ENCODE assay signal across 32 cellular contexts in the genomic region with DNA sequence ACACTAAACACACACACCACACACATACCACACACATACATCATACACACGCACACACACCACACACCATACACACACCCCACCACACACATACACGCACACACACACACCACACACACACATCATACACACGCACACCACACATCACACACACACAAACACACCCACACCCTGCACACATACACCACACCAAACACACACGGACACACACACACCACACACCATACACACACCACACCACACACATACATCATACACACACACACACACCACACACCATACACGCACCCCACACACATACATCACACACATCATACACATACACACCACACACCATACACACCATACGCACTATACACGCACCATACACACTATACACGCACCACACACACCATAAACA. TPM values are rescaled to one million over a fixed set of nuclear protein-coding genes. Genes with fewer than 3 reads are reported as not detected.
A peak's percentile ranks its signal among the peaks of the same experiment; 100 is the strongest.
DNase-seq lines count a peak whose midpoint lies in the region; ATAC-seq, FAIRE-seq and TF ChIP-seq lines count a peak whose summit lies in the region.
"Had no signal": no experiment of that assay in that cellular context is flagged by ENCODE, and none has a peak within 500 bp of the region (broad histone marks: within the 10 kb centered on the region; RNA-seq: fewer than 3 reads in every experiment).

No MANE protein-coding gene starts in this region.

- peak; percentile 98 for FAIRE-seq in bronchial epithelial cell (lab: Jason Lieb, UNC)
- FAIRE-seq in urothelium cell line (lab: Jason Lieb, UNC) = peak; percentile 96
- FAIRE-seq in small intestine (lab: Jason Lieb, UNC) = no peak
- FAIRE-seq: endometrium had no signal

- no peak for ATAC-seq in HG03565 (IDR thresholded peaks at IDR 0.05; ENCODE audit: unreplicated experiment)
- ATAC-seq: activated CD4-positive, alpha-beta T cell treated with anti-CD3 and anti-CD28 coated beads for 36 hours; gastrocnemius medialis; GM23338; PC-3; Right ventricle myocardium inferior; stimulated activated effector memory CD8-positive, alpha-beta T cell treated with anti-CD3 and anti-CD28 coated beads, Interleukin-12 subunit alpha, Interleukin-12 subunit beta, amount 100 ng/mL, for 72 hours had no signal

- H3K9me3 Mint-ChIP-seq in activated naive CD8-positive, alpha-beta T cell (ENCODE audit: low read depth) = no peaks in the 10 kb centered on the region
- H3K9me3 Mint-ChIP-seq in activated naive CD8-positive, alpha-beta T cell treated with anti-CD3 and anti-CD28 coated beads for 36 hours = no peaks in the 10 kb centered on the region
- no peaks in the 10 kb centered on the region for H3K9me3 Mint-ChIP-seq in nephron
- H3K9me3 Mint-ChIP-seq: CD4-positive, CD25-positive, alpha-beta regulatory T cell; GM23338; mesothelial cell of epicardium; natural killer cell; stimulated activated effector memory CD8-positive, alpha-beta T cell treated with anti-CD3 and anti-CD28 coated beads, Interleukin-12 subunit alpha, Interleukin-12 subunit beta, amount 100 ng/mL, for 72 hours had no signal

- H3K4me3 ChIP-seq in bronchial epithelial cell (ENCODE audit: low read depth, low read length) (no peak overlapping the region), small intestine (ENCODE audit: low read depth in 1 of 2, low read length in 2 of 2) (no peak overlapping the region)
- H3K4me3 ChIP-seq: gastrocnemius medialis, GM23338, left ventricle myocardium inferior, uterus had no signal

- WGBS in small intestine, 3 donors = 61 to 81% (median 73%) methylated on average over 8 of the region's 8 CpGs

- peaks cover 11% of the 10 kb centered on the region for H3K4me1 Mint-ChIP-seq in activated naive CD8-positive, alpha-beta T cell (ENCODE audit: low read depth)
- H3K4me1 Mint-ChIP-seq in activated naive CD8-positive, alpha-beta T cell treated with anti-CD3 and anti-CD28 coated beads for 36 hours = peaks cover 2% of the 10 kb centered on the region
- H3K4me1 Mint-ChIP-seq in nephron = peaks cover 42% of the 10 kb centered on the region
- H3K4me1 Mint-ChIP-seq: mesothelial cell of epicardium had no signal

- H3K27me3 ChIP-seq in bronchial epithelial cell (ENCODE audit: control insufficient read depth, insufficient read depth, low read length) (peaks cover 20% of the 10 kb centered on the region), small intestine (ENCODE audit: control insufficient read depth in 2 of 2, insufficient read depth in 2 of 2, low read length in 2 of 2) (peaks cover 8 to 20% of the 10 kb centered on the region in 2 donors)

- no peak for DNase-seq in activated naive CD8-positive, alpha-beta T cell treated with anti-CD3 and anti-CD28 coated beads for 36 hours
- DNase-seq in bronchial epithelial cell (ENCODE audit: low read depth) = no peak
- no peak for DNase-seq in urothelium cell line (ENCODE audit: low spot score)
- no peak for DNase-seq in small intestine
- DNase-seq in cerebellar cortex (ENCODE audit: low spot score) = no peak
- DNase-seq: activated CD4-positive, alpha-beta T cell treated with anti-CD3 and anti-CD28 coated beads for 36 hours; activated CD8-positive, alpha-beta memory T cell treated with anti-CD3 and anti-CD28 coated beads for 24 hours; activated effector memory CD4-positive, alpha-beta T cell treated with Interleukin-2 at 50 U/mL for 16 hours; CD4-positive, CD25-positive, alpha-beta regulatory T cell; central memory CD4-positive, alpha-beta T cell; dermis blood vessel endothelial cell; gastrocnemius medialis; left ventricle myocardium inferior; natural killer cell; NCI-H1105; NCI-H1930; NCI-H526; NK-92 treated with Interleukin-12 subunit alpha and Interleukin-12 subunit beta, amount 100 ng/mL, for 24 hours; PC-3; stimulated activated CD4-positive, alpha-beta T cell treated with anti-CD3 and anti-CD28 coated beads, Interleukin-12 subunit alpha, Interleukin-12 subunit beta, amount 100 ng/mL, for 4 hours; stimulated activated CD4-positive, alpha-beta T cell treated with anti-CD3 and anti-CD28 coated beads, Interleukin-4, amount 100 ng/mL, for 1 hour; uterus had no signal

- no peaks in the 10 kb centered on the region for H3K9me3 ChIP-seq in small intestine (ENCODE audit: control insufficient read depth, low read depth)
- H3K9me3 ChIP-seq: gastrocnemius medialis, left ventricle myocardium inferior, uterus had no signal

- H3K27ac ChIP-seq in small intestine (ENCODE audit: low read depth in 1 of 2, low read length in 1 of 2) = no peak overlapping the region
- H3K27ac ChIP-seq: parathyroid adenoma, uterus had no signal

- H3K36me3 ChIP-seq in bronchial epithelial cell (ENCODE audit: control insufficient read depth, insufficient read depth, low read length) (no peaks in the 10 kb centered on the region), small intestine (ENCODE audit: control insufficient read depth in 2 of 2, insufficient read depth in 2 of 2, low read length in 2 of 2) (no peaks in the 10 kb centered on the region)
- H3K36me3 ChIP-seq: gastrocnemius medialis, left ventricle myocardium inferior, uterus had no signal

- peak overlapping the region; percentile 0 for H3K4me3 Mint-ChIP-seq in activated naive CD8-positive, alpha-beta T cell
- H3K4me3 Mint-ChIP-seq in activated naive CD8-positive, alpha-beta T cell treated with anti-CD3 and anti-CD28 coated beads for 36 hours = no peak overlapping the region
- H3K4me3 Mint-ChIP-seq in nephron = peak overlapping the region; percentile 24 to 62 (median 34)
- H3K4me3 Mint-ChIP-seq: activated CD4-positive, alpha-beta T cell treated with anti-CD3 and anti-CD28 coated beads for 36 hours; GM23338; mesothelial cell of epicardium; natural killer cell; stimulated activated effector memory CD8-positive, alpha-beta T cell treated with anti-CD3 and anti-CD28 coated beads, Interleukin-12 subunit alpha, Interleukin-12 subunit beta, amount 100 ng/mL, for 72 hours had no signal

- H3K27me3 Mint-ChIP-seq in activated naive CD8-positive, alpha-beta T cell = no peaks in the 10 kb centered on the region
- peaks cover 7% of the 10 kb centered on the region for H3K27me3 Mint-ChIP-seq in activated naive CD8-positive, alpha-beta T cell treated with anti-CD3 and anti-CD28 coated beads for 36 hours
- H3K27me3 Mint-ChIP-seq in nephron (ENCODE audit: low read depth) = peaks cover 27% of the 10 kb centered on the region

- H3K27ac Mint-ChIP-seq in activated naive CD8-positive, alpha-beta T cell = no peak overlapping the region
- no peak overlapping the region for H3K27ac Mint-ChIP-seq in activated naive CD8-positive, alpha-beta T cell treated with anti-CD3 and anti-CD28 coated beads for 36 hours
- H3K27ac Mint-ChIP-seq in nephron = peak overlapping the region in 2 of 3 experiments; percentile 15 to 80
- H3K27ac Mint-ChIP-seq: activated CD4-positive, alpha-beta T cell treated with anti-CD3 and anti-CD28 coated beads for 36 hours; GM23338; mesothelial cell of epicardium; natural killer cell; stimulated activated effector memory CD8-positive, alpha-beta T cell treated with anti-CD3 and anti-CD28 coated beads, Interleukin-12 subunit alpha, Interleukin-12 subunit beta, amount 100 ng/mL, for 72 hours had no signal

- H3K4me1 ChIP-seq in small intestine (ENCODE audit: control insufficient read depth in 2 of 2, insufficient read depth in 1 of 2, low read depth in 1 of 2, low read length in 1 of 2) = no peaks in the 10 kb centered on the region
- H3K4me1 ChIP-seq: parathyroid adenoma had no signal

- no peaks in the 10 kb centered on the region for H3K36me3 Mint-ChIP-seq in activated naive CD8-positive, alpha-beta T cell
- no peaks in the 10 kb centered on the region for H3K36me3 Mint-ChIP-seq in activated naive CD8-positive, alpha-beta T cell treated with anti-CD3 and anti-CD28 coated beads for 36 hours
- H3K36me3 Mint-ChIP-seq in nephron (ENCODE audit: low read depth) = no peaks in the 10 kb centered on the region
- H3K36me3 Mint-ChIP-seq: CD4-positive, CD25-positive, alpha-beta regulatory T cell; mesothelial cell of epicardium; natural killer cell; stimulated activated effector memory CD8-positive, alpha-beta T cell treated with anti-CD3 and anti-CD28 coated beads, Interleukin-12 subunit alpha, Interleukin-12 subunit beta, amount 100 ng/mL, for 72 hours had no signal

- TF ChIP-seq CTCF in bronchial epithelial cell (IDR thresholded peaks at IDR 0.05; ENCODE audit: insufficient read depth, low read length, severe bottlenecking) (no peak), nephron (IDR thresholded peaks at IDR 0.05; ENCODE audit: unreplicated experiment in 3 of 3) (no peak)

RNA-seq across cellular contexts. Expression of a gene that starts 3.7 kb away (rescaled TPM):
- under 1 TPM; 0.42 to 0.58 TPM for total RNA-seq in activated naive CD8-positive, alpha-beta T cell treated with anti-CD3 and anti-CD28 coated beads for 36 hours
- total RNA-seq in bronchial epithelial cell = under 0.01 TPM in 2 replicates
- polyA plus RNA-seq in small intestine = 1 to 10 TPM in 1 of 3 donors, under 1 TPM in 1, not detected in 1; 0.27 to 1.0 TPM
- total RNA-seq: M059J, natural killer cell had no signal

RNA-seq across cellular contexts. Expression of a gene that starts 7.1 kb away (rescaled TPM):
- 1 to 10 TPM; 7.0 to 8.1 TPM for total RNA-seq in activated naive CD8-positive, alpha-beta T cell treated with anti-CD3 and anti-CD28 coated beads for 36 hours
- total RNA-seq in bronchial epithelial cell = 2.1 and 2.6 TPM in 2 replicates
- polyA plus RNA-seq in small intestine = 1 to 10 TPM; 8.2 to 9.4 (median 8.9) TPM

Comparison
In these comparisons a context has a peak if more than half of its experiments do, and no peak if none do; other contexts are left out.
1. H3K27ac Mint-ChIP-seq: peak in nephron (2 of 3); none in activated naive CD8-positive, alpha-beta T cell (single experiment) and activated naive CD8-positive, alpha-beta T cell treated with anti-CD3 and anti-CD28 coated beads for 36 hours (single experiment).